ENCODE assay signal across 17 cellular contexts in genomic region chr11:29153078-29153477, GRCh38.
DNase-seq lines count a peak whose midpoint lies in the region; ATAC-seq and TF ChIP-seq lines count a peak whose summit lies in the region.
"Had no signal": no experiment of that assay in that cellular context is flagged by ENCODE, and none has a peak within 500 bp of the region (broad histone marks: within the 10 kb centered on the region; RNA-seq: fewer than 3 reads in every experiment).

No MANE protein-coding gene starts in this region.

- H3K4me1 Mint-ChIP-seq in osteocyte (ENCODE audit: unreplicated experiment), result peaks cover 4% of the 10 kb centered on the region
- no peaks in the 10 kb centered on the region for H3K4me1 Mint-ChIP-seq in stimulated activated effector memory CD8-positive, alpha-beta T cell treated with anti-CD3 and anti-CD28 coated beads, Interleukin-12 subunit alpha, Interleukin-12 subunit beta, amount 100 ng/mL, for 72 hours
- H3K4me1 Mint-ChIP-seq: CD14-positive monocyte; CD4-positive, alpha-beta memory T cell; GM23338 had no signal

- no peak overlapping the region for H2AFZ ChIP-seq in OCI-LY7 (ENCODE audit: low read length)
- H2AFZ ChIP-seq: GM23338 had no signal

- H3K27ac Mint-ChIP-seq in osteocyte (ENCODE audit: unreplicated experiment), result peak overlapping the region; percentile 48
- no peak overlapping the region for H3K27ac Mint-ChIP-seq in stimulated activated effector memory CD8-positive, alpha-beta T cell treated with anti-CD3 and anti-CD28 coated beads, Interleukin-12 subunit alpha, Interleukin-12 subunit beta, amount 100 ng/mL, for 72 hours
- H3K27ac Mint-ChIP-seq: CD14-positive monocyte; CD4-positive, alpha-beta memory T cell; GM23338; HFFc6 had no signal

- H3K9me2 ChIP-seq in OCI-LY7 (ENCODE audit: insufficient read depth, low read length), result no peaks in the 10 kb centered on the region

- TF ChIP-seq CTCF in osteocyte (IDR thresholded peaks at IDR 0.05), result no peak
- TF ChIP-seq CTCF in OCI-LY7 (conservative IDR thresholded peaks at IDR 0.05; ENCODE audit: low read length), result no peak

- no peaks in the 10 kb centered on the region for H3K27me3 Mint-ChIP-seq in osteocyte (ENCODE audit: unreplicated experiment)
- H3K27me3 Mint-ChIP-seq: CD4-positive, alpha-beta memory T cell had no signal

- POLR2A ChIA-PET in OCI-LY7 (lab: Charles Lee), result no interaction called here

- intact Hi-C loops in OCI-LY7 (cut with micrococcal nuclease; ENCODE audit: unreplicated experiment), result no loop called here

- H3K4me3 ChIP-seq in OCI-LY7 (ENCODE audit: low read depth, low read length, poor library complexity, severe bottlenecking), result no peak overlapping the region
- H3K4me3 ChIP-seq: BLaER1, GM23338, K562 had no signal

- no peaks in the 10 kb centered on the region for H4K20me1 ChIP-seq in OCI-LY7 (ENCODE audit: insufficient read depth, low read length)
- H4K20me1 ChIP-seq: BLaER1 had no signal

- CTCF ChIA-PET in OCI-LY7 (lab: Charles Lee; ENCODE audit: unreplicated experiment), result no interaction called here

- H3K36me3 ChIP-seq in OCI-LY7 (ENCODE audit: insufficient read depth, low read length), result no peaks in the 10 kb centered on the region
- H3K36me3 ChIP-seq: BLaER1 had no signal

- DNase-seq in HCEC 1CT (peak; percentile 21), LHCN-M2 (ENCODE audit: low read depth) (peak; percentile 80), brain pericyte (ENCODE audit: low read depth, low spot score) (peak; percentile 24), osteocyte (ENCODE audit: extremely low spot score, unreplicated experiment) (no peak), OCI-LY7 (ENCODE audit: low spot score) (no peak), NCI-H446 (lab: John Stamatoyannopoulos, UW) (no peak), GF-D8 (lab: John Stamatoyannopoulos, UW) (no peak)
- DNase-seq in stimulated activated effector memory CD8-positive, alpha-beta T cell treated with anti-CD3 and anti-CD28 coated beads, Interleukin-12 subunit alpha, Interleukin-12 subunit beta, amount 100 ng/mL, for 72 hours (ENCODE audit: low spot score in 2 of 2), result no peak
- DNase-seq: Calu3; CD4-positive, alpha-beta memory T cell; DMS53; HFFc6 had no signal

- no peaks in the 10 kb centered on the region for H3K4me1 ChIP-seq in OCI-LY7 (ENCODE audit: insufficient read depth, low read length, poor library complexity, severe bottlenecking)
- H3K4me1 ChIP-seq: BLaER1 had no signal

- no peak for ATAC-seq in stimulated activated effector memory CD8-positive, alpha-beta T cell treated with anti-CD3 and anti-CD28 coated beads, Interleukin-12 subunit alpha, Interleukin-12 subunit beta, amount 100 ng/mL, for 72 hours
- ATAC-seq: GM23338, HCT116, K562 had no signal

- H3K27ac ChIP-seq in OCI-LY7 (ENCODE audit: low read depth, low read length, poor library complexity, severe bottlenecking), result no peak overlapping the region
- H3K27ac ChIP-seq: BLaER1 had no signal

- no peaks in the 10 kb centered on the region for H3K9me3 ChIP-seq in OCI-LY7 (ENCODE audit: low read length)
- H3K9me3 ChIP-seq: BLaER1 had no signal

- BruUV-seq in OCI-LY7 (replicated peaks; lab: Mats Ljungman, UMichigan), result no TSS peak

- H3K4me3 Mint-ChIP-seq in osteocyte (ENCODE audit: unreplicated experiment), result no peak overlapping the region
- no peak overlapping the region for H3K4me3 Mint-ChIP-seq in stimulated activated effector memory CD8-positive, alpha-beta T cell treated with anti-CD3 and anti-CD28 coated beads, Interleukin-12 subunit alpha, Interleukin-12 subunit beta, amount 100 ng/mL, for 72 hours
- H3K4me3 Mint-ChIP-seq: CD14-positive monocyte; CD4-positive, alpha-beta memory T cell; GM23338; HFFc6 had no signal

- H3K4me2 ChIP-seq in OCI-LY7 (ENCODE audit: low read length), result no peak overlapping the region
- H3K4me2 ChIP-seq: BLaER1, GM23338 had no signal

- no peaks in the 10 kb centered on the region for H3K36me3 Mint-ChIP-seq in osteocyte (ENCODE audit: unreplicated experiment)
- no peaks in the 10 kb centered on the region for H3K36me3 Mint-ChIP-seq in stimulated activated effector memory CD8-positive, alpha-beta T cell treated with anti-CD3 and anti-CD28 coated beads, Interleukin-12 subunit alpha, Interleukin-12 subunit beta, amount 100 ng/mL, for 72 hours
- H3K36me3 Mint-ChIP-seq: CD14-positive monocyte; CD4-positive, alpha-beta memory T cell had no signal

- no peaks in the 10 kb centered on the region for H3K79me2 ChIP-seq in OCI-LY7 (ENCODE audit: insufficient read depth, low read depth, low read length)

- H3K9me3 Mint-ChIP-seq in osteocyte (ENCODE audit: unreplicated experiment), result peaks cover 5% of the 10 kb centered on the region
- peaks cover 2% of the 10 kb centered on the region for H3K9me3 Mint-ChIP-seq in stimulated activated effector memory CD8-positive, alpha-beta T cell treated with anti-CD3 and anti-CD28 coated beads, Interleukin-12 subunit alpha, Interleukin-12 subunit beta, amount 100 ng/mL, for 72 hours
- H3K9me3 Mint-ChIP-seq: CD14-positive monocyte had no signal

Comparison
In these comparisons a context has a peak if more than half of its experiments do, and no peak if none do; other contexts are left out.
1. DNase-seq: peak in HCEC 1CT (single experiment), LHCN-M2 (single experiment) and brain pericyte (single experiment); none in osteocyte (single experiment), OCI-LY7 (single experiment), NCI-H446 (0 of 2), GF-D8 (single experiment) and stimulated activated effector memory CD8-positive, alpha-beta T cell treated with anti-CD3 and anti-CD28 coated beads, Interleukin-12 subunit alpha, Interleukin-12 subunit beta, amount 100 ng/mL, for 72 hours (0 of 2).